ENCODE assay signal across 8 cellular contexts in genomic region chr11:88103337-88104206, GRCh38.
A peak's percentile ranks its signal among the peaks of the same experiment; 100 is the strongest.
DNase-seq lines count a peak whose midpoint lies in the region; ATAC-seq and TF ChIP-seq lines count a peak whose summit lies in the region.

No MANE protein-coding gene starts in this region.

- peak; percentile 82 for ATAC-seq in GM21717 (IDR thresholded peaks at IDR 0.05; ENCODE audit: unreplicated experiment)
- ATAC-seq in SK-N-SH treated with all-trans-retinoic acid at 6 μM for 48 hours, result peak; percentile 94

- H3K9me3 ChIP-seq in osteoblast (ENCODE audit: low read depth, low read length), result no peaks in the 10 kb centered on the region
- no peaks in the 10 kb centered on the region for H3K9me3 ChIP-seq in vagina

- peak overlapping the region; percentile 64 for H3K27ac ChIP-seq in 22Rv1
- H3K27ac ChIP-seq in osteoblast (ENCODE audit: low read depth, low read length), result no peak overlapping the region
- no peak overlapping the region for H3K27ac ChIP-seq in vagina

- no peaks in the 10 kb centered on the region for H4K20me1 ChIP-seq in osteoblast (ENCODE audit: insufficient read depth, low read length)

- DNase-seq in EH (ENCODE audit: low read depth) (peak; percentile 64), HUDEP-2 (lab: John Stamatoyannopoulos, UW; ENCODE audit: unreplicated experiment in 76 of 76) (peak in 53 of 76 experiments; percentile 1 to 80 (median 25)), ecto neural progenitor cell (ENCODE audit: low spot score) (peak; percentile 69), osteoblast (ENCODE audit: insufficient read length, low spot score, missing footprints) (no peak), vagina (ENCODE audit: extremely low spot score in 2 of 2) (no peak)

- TF ChIP-seq CTCF in 22Rv1 (IDR thresholded peaks at IDR 0.05) (peak; percentile 95), osteoblast (IDR thresholded peaks at IDR 0.05; ENCODE audit: extremely low read depth, low read depth, low read length) (peak; percentile 77), vagina (IDR thresholded peaks at IDR 0.05) (no peak)

- TF ChIP-seq POLR2A in vagina (IDR thresholded peaks at IDR 0.05), result no peak

- H3K4me1 ChIP-seq in osteoblast (ENCODE audit: insufficient read depth, low read length) (no peaks in the 10 kb centered on the region), vagina (peaks cover 9% of the 10 kb centered on the region)

- H3K36me3 ChIP-seq in osteoblast (ENCODE audit: insufficient read depth, low read length) (no peaks in the 10 kb centered on the region), vagina (no peaks in the 10 kb centered on the region)

- H3K27me3 ChIP-seq in osteoblast (ENCODE audit: insufficient read depth, low read length) (no peaks in the 10 kb centered on the region), vagina (no peaks in the 10 kb centered on the region)

- no peak overlapping the region for H3K4me2 ChIP-seq in osteoblast (ENCODE audit: insufficient read depth, low read length)

- no peaks in the 10 kb centered on the region for H3K79me2 ChIP-seq in osteoblast (ENCODE audit: insufficient read depth, low read length)

- H3K4me3 ChIP-seq in osteoblast (ENCODE audit: insufficient read depth, low read length), result no peak overlapping the region
- no peak overlapping the region for H3K4me3 ChIP-seq in vagina

- intact Hi-C loops in vagina (cut with DNase I), result no loop called here

- H2AFZ ChIP-seq in osteoblast (ENCODE audit: low read length), result no peak overlapping the region

TF ChIP-seq in SK-N-SH treated with all-trans-retinoic acid at 6 μM for 48 hours, 23 proteins besides CTCF, POLR2A, EP300 and RAD21:
- TF ChIP-seq TSHZ2 (CRISPR knock-in tag; IDR thresholded peaks at IDR 0.05) (no peak), PPARA (CRISPR knock-in tag; IDR thresholded peaks at IDR 0.05; ENCODE audit: borderline replicate concordance) (no peak), ZFP3 (CRISPR knock-in tag; IDR thresholded peaks at IDR 0.05) (no peak), ESRRG (CRISPR knock-in tag; IDR thresholded peaks at IDR 0.05) (no peak), GLIS3 (CRISPR knock-in tag; IDR thresholded peaks at IDR 0.05) (no peak), ZNF8 (CRISPR knock-in tag; IDR thresholded peaks at IDR 0.05) (no peak)

Comparison
In these comparisons a context has a peak if more than half of its experiments do, and no peak if none do; other contexts are left out.
1. CTCF ChIP-seq: peak in 22Rv1 (single experiment) and osteoblast (single experiment); none in vagina (0 of 3).
2. DNase-seq: peak in EH (single experiment), HUDEP-2 (53 of 76) and ecto neural progenitor cell (single experiment); none in osteoblast (single experiment) and vagina (0 of 2).